ENCODE assay signal across 28 cellular contexts in the genomic region with DNA sequence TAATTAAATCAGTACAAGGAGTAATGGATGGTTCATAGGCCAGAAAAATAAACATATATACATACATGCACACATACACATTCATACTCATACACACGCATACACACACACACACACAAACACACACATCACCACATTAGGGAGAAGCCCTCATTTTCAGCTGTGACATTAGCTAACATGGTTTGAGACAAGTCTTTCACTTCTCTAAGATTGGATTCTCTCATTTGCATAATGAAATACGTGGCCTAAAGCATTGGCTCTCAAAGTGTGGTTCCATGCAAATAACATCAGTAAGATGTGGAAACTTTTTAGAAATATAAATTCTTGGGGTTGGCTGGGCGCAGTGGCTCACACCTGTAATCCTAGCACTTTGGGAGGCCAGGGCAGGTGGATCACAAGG.
"Had no signal": no experiment of that assay in that cellular context is flagged by ENCODE, and none has a peak within 500 bp of the region (broad histone marks: within the 10 kb centered on the region; RNA-seq: fewer than 3 reads in every experiment).

No MANE protein-coding gene starts in this region.

- DNase-seq: activated CD4-positive, alpha-beta memory T cell treated with anti-CD3 and anti-CD28 coated beads, Interleukin-2, amount 10 ng/mL, durations not matched to agents 7 days and 5 days; activated CD4-positive, alpha-beta T cell treated with anti-CD3 and anti-CD28 coated beads for 1 hour; activated CD4-positive, alpha-beta T cell treated with anti-CD3 and anti-CD28 coated beads for 36 hours; activated CD4-positive, alpha-beta T cell treated with anti-CD3 and anti-CD28 coated beads for 48 hours; activated CD4-positive, alpha-beta T cell treated with anti-CD3 and anti-CD28 coated beads, Interleukin-2, amount 10 ng/mL, durations not matched to agents 7 days and 5 days; activated CD4-positive, alpha-beta T cell treated with anti-CD3 and anti-CD28 coated beads, Interleukin-2, amount 50 U/mL, for 48 hours; activated CD4-positive, CD25-positive, alpha-beta regulatory T cell; activated CD8-positive, alpha-beta memory T cell treated with anti-CD3 and anti-CD28 coated beads for 24 hours; activated CD8-positive, alpha-beta memory T cell treated with anti-CD3 and anti-CD28 coated beads, Interleukin-2, amount 10 ng/mL, durations not matched to agents 7 days and 5 days; activated CD8-positive, alpha-beta memory T cell treated with anti-CD3 and anti-CD28 coated beads, Interleukin-2, amount 50 U/mL, for 48 hours; activated CD8-positive, alpha-beta T cell treated with anti-CD3 and anti-CD28 coated beads, Interleukin-2, amount 10 ng/mL, durations not matched to agents 7 days and 5 days; activated effector memory CD4-positive, alpha-beta T cell treated with Interleukin-2 at 50 U/mL for 16 hours; activated gamma-delta T cell; activated naive CD4-positive, alpha-beta T cell treated with anti-CD3 and anti-CD28 coated beads, Interleukin-2, amount 10 ng/mL, durations not matched to agents 7 days and 5 days; activated naive CD4-positive, alpha-beta T cell treated with Interleukin-2 at 50 U/mL for 16 hours; activated naive CD8-positive, alpha-beta T cell treated with anti-CD3 and anti-CD28 coated beads, Interleukin-2, amount 10 ng/mL, durations not matched to agents 7 days and 5 days; activated naive CD8-positive, alpha-beta T cell treated with anti-CD3 and anti-CD28 coated beads, Interleukin-2, amount 50 U/mL, for 24 hours; activated T-cell treated with anti-CD3 and anti-CD28 coated beads, Interleukin-2, amount 50 U/mL, for 24 hours; activated T-cell treated with anti-CD3 and anti-CD28 coated beads, Interleukin-2, amount 50 U/mL, for 48 hours; amygdala; anterior cingulate cortex; caudate nucleus; cerebellar nuclear complex; T-helper 2 cell; T-helper 9 cell; WERI-Rb-1 had no signal

- ATAC-seq: activated CD4-positive, alpha-beta T cell treated with anti-CD3 and anti-CD28 coated beads for 36 hours; activated CD4-positive, CD25-positive, alpha-beta regulatory T cell treated with anti-CD3 and anti-CD28 coated beads, Interleukin-2, amount 50 U/mL, for 24 hours; activated CD8-positive, alpha-beta memory T cell treated with anti-CD3 and anti-CD28 coated beads, Interleukin-2, amount 10 ng/mL, durations not matched to agents 7 days and 5 days; activated CD8-positive, alpha-beta T cell treated with anti-CD3 and anti-CD28 coated beads, Interleukin-2, amount 10 ng/mL, durations not matched to agents 7 days and 5 days; activated naive CD8-positive, alpha-beta T cell treated with anti-CD3 and anti-CD28 coated beads, Interleukin-2, amount 50 U/mL, for 24 hours; WTC11 had no signal
